Comparison of ENCODE assay signal across 12 cellular contexts in genomic region chr2:222728621-222729020, GRCh38. TPM values are rescaled to one million over a fixed set of nuclear protein-coding genes. Genes with fewer than 3 reads are reported as not detected.
"Had no signal": no experiment of that assay in that cellular context is flagged by ENCODE, and none has a peak within 500 bp of the region (broad histone marks: within the 10 kb centered on the region; RNA-seq: fewer than 3 reads in every experiment).

No MANE protein-coding gene starts in this region.

- H3K9ac ChIP-seq: GM23248 had no signal

- H3K4me3 ChIP-seq: GM23248, HAP-1, K562 had no signal

- H3K4me1 ChIP-seq: HAP-1 had no signal

- DNase-seq: GM23248, GOT3, H7, HFFc6, IMR-90, KG1 had no signal

- H3K9me3 ChIP-seq: HAP-1 had no signal

- H2AFZ ChIP-seq: GM23248 had no signal

- FAIRE-seq: K562 had no signal

- ATAC-seq: HCT116, K562 had no signal

- H3K36me3 ChIP-seq: HAP-1 had no signal

- H3K27ac ChIP-seq: GM23248, HL-60 had no signal

RNA-seq across cellular contexts. Expression of gene MOGAT1, which starts 57.2 kb away (rescaled TPM):
- total RNA-seq: GM23248, H4, H7, HFFc6, HT1080, IMR-90, K562 had no signal
- polyA plus RNA-seq: GM23248, IMR-90, K562 had no signal
